Comparison of ENCODE assay signal across 8 cellular contexts in genomic region chr17:29590979-29591736, GRCh38. TPM values are rescaled to one million over a fixed set of nuclear protein-coding genes. Genes with fewer than 3 reads are reported as not detected.
DNase-seq lines count a peak whose midpoint lies in the region; ATAC-seq and TF ChIP-seq lines count a peak whose summit lies in the region.

No MANE protein-coding gene starts in this region.

- H3K4me2 ChIP-seq in osteoblast (ENCODE audit: insufficient read depth, low read length), result peak overlapping the region; percentile 93

- TF ChIP-seq CTCF in gastroesophageal sphincter (IDR thresholded peaks at IDR 0.05) (no peak), osteoblast (IDR thresholded peaks at IDR 0.05; ENCODE audit: extremely low read depth, low read depth, low read length) (no peak)

- H3K27ac ChIP-seq in gastroesophageal sphincter, result peak overlapping the region; percentile 8 to 98 (median 90)
- peak overlapping the region; percentile 73 for H3K27ac ChIP-seq in osteoblast (ENCODE audit: low read depth, low read length)

- peaks cover 47% of the 10 kb centered on the region for H4K20me1 ChIP-seq in osteoblast (ENCODE audit: insufficient read depth, low read length)

- no peaks in the 10 kb centered on the region for H3K9me3 ChIP-seq in gastroesophageal sphincter
- H3K9me3 ChIP-seq in osteoblast (ENCODE audit: low read depth, low read length), result no peaks in the 10 kb centered on the region

- peak overlapping the region; percentile 95 for H2AFZ ChIP-seq in osteoblast (ENCODE audit: low read length)

- H3K4me1 ChIP-seq in gastroesophageal sphincter (peaks cover 0 to 86% (median 59%) of the 10 kb centered on the region in 3 donors), osteoblast (ENCODE audit: insufficient read depth, low read length) (peaks cover 55% of the 10 kb centered on the region)

- H3K27me3 ChIP-seq in gastroesophageal sphincter, result no peaks in the 10 kb centered on the region
- no peaks in the 10 kb centered on the region for H3K27me3 ChIP-seq in osteoblast (ENCODE audit: insufficient read depth, low read length)

- no peak for TF ChIP-seq POLR2A in gastroesophageal sphincter (IDR thresholded peaks at IDR 0.05)

- H3K4me3 ChIP-seq in gastroesophageal sphincter (peak overlapping the region in 1 of 2 donors; percentile 89), osteoblast (ENCODE audit: insufficient read depth, low read length) (peak overlapping the region; percentile 73)

- ATAC-seq in gastroesophageal sphincter, result peak; percentile 21
- no peak for ATAC-seq in GM21737 (IDR thresholded peaks at IDR 0.05; ENCODE audit: unreplicated experiment)

- 5 to 10% methylated on average over 4 to 8 of the region's 38 CpGs for WGBS in gastroesophageal sphincter (ENCODE audit: low coverage in 1 of 2), 2 donors

- H3K36me3 ChIP-seq in gastroesophageal sphincter (no peaks in the 10 kb centered on the region), osteoblast (ENCODE audit: insufficient read depth, low read length) (no peaks in the 10 kb centered on the region)

- no peak for TF ChIP-seq EP300 in gastroesophageal sphincter (IDR thresholded peaks at IDR 0.05)

- H3K79me2 ChIP-seq in osteoblast (ENCODE audit: insufficient read depth, low read length), result peaks cover 28% of the 10 kb centered on the region

- DNase-seq in NCI-H1436 (lab: John Stamatoyannopoulos, UW) (peak; percentile 68), NCI-H1436 treated with DMSO at 0.1 percent for 48 hours (lab: John Stamatoyannopoulos, UW) (no peak), NCI-H2196 treated with DMSO at 0.1 percent for 48 hours (lab: John Stamatoyannopoulos, UW; ENCODE audit: unreplicated experiment) (peak; percentile 47), osteoblast (ENCODE audit: insufficient read length, low spot score, missing footprints) (peak; percentile 96), putamen (ENCODE audit: low spot score) (no peak)
- peak; percentile 71 to 77 for DNase-seq in activated T-cell treated with anti-CD3 and anti-CD28 coated beads, Interleukin-2, amount 50 U/mL, for 48 hours

RNA-seq across cellular contexts. Expression of gene GIT1, which starts 1.7 kb away (rescaled TPM):
- total RNA-seq in gastroesophageal sphincter (10 to 100 TPM; 30.4 to 47.8 (median 35.8) TPM), osteoblast (31.8 and 34.4 TPM in 2 replicates)

RNA-seq across cellular contexts. Expression of gene ANKRD13B, which starts 1.8 kb away (rescaled TPM):
- total RNA-seq in gastroesophageal sphincter, result 10 to 100 TPM in 2 of 4 donors, 1 to 10 TPM in 2; 4.4 to 22.8 (median 10.0) TPM
- 13.0 and 18.5 TPM in 2 replicates for total RNA-seq in osteoblast

RNA-seq across cellular contexts. Expression of gene TP53I13, which starts 22.7 kb away (rescaled TPM):
- total RNA-seq in gastroesophageal sphincter (10 to 100 TPM; 41.5 to 57.3 (median 52.1) TPM), osteoblast (57.2 and 57.5 TPM in 2 replicates)

RNA-seq across cellular contexts. Expression of gene ABHD15, which starts 24.3 kb away (rescaled TPM):
- total RNA-seq in gastroesophageal sphincter (10 to 100 TPM in 3 of 4 donors, 1 to 10 TPM in 1; 5.4 to 12.6 (median 11.1) TPM), osteoblast (8.8 and 9.4 TPM in 2 replicates)

RNA-seq across cellular contexts. Expression of gene CORO6, which starts 31.6 kb away (rescaled TPM):
- 100 to 1,000 TPM in 1 of 4 donors, 10 to 100 TPM in 3; 18.1 to 138 (median 39.4) TPM for total RNA-seq in gastroesophageal sphincter
- 12.7 and 20.3 TPM in 2 replicates for total RNA-seq in osteoblast

Comparison
In these comparisons a context has a peak if more than half of its experiments do, and no peak if none do; other contexts are left out.
1. DNase-seq: peak in NCI-H1436 (single experiment), NCI-H2196 treated with DMSO at 0.1 percent for 48 hours (single experiment), activated T-cell treated with anti-CD3 and anti-CD28 coated beads, Interleukin-2, amount 50 U/mL, for 48 hours (2 of 2) and osteoblast (single experiment); none in NCI-H1436 treated with DMSO at 0.1 percent for 48 hours (single experiment) and putamen (single experiment).